8 cellular contexts compared by ENCODE assay signal in genomic region chr3:9249273-9250192, GRCh38.
A peak's percentile ranks its signal among the peaks of the same experiment; 100 is the strongest.
DNase-seq lines count a peak whose midpoint lies in the region; ATAC-seq lines count a peak whose summit lies in the region.

Gene SRGAP3 (minus strand): TSS chr3:9249646. CDS start chr3:9248951, 695 bp downstream.

- peak; percentile 95 for DNase-seq in AG20443 (ENCODE audit: low spot score)
- DNase-seq in NCI-H510A (lab: John Stamatoyannopoulos, UW), result peak; percentile 72
- DNase-seq in activated CD4-positive, alpha-beta T cell treated with anti-CD3 and anti-CD28 coated beads for 4 hours, result peak; percentile 62 to 76
- DNase-seq in dedifferentiated amniotic fluid mesenchymal stem cell (ENCODE audit: extremely low spot score), result peak; percentile 84
- peak; percentile 99 for DNase-seq in left kidney (ENCODE audit: low read depth, low spot score)
- peak; percentile 78 for DNase-seq in stimulated activated CD4-positive, alpha-beta T cell treated with anti-CD3 and anti-CD28 coated beads, Interleukin-2, amount 100 ng/mL, for 24 hours

- peak; percentile 100 for ATAC-seq in GM19043 (IDR thresholded peaks at IDR 0.05; ENCODE audit: low read depth, unreplicated experiment)
- peak; percentile 100 for ATAC-seq in HG03432 (IDR thresholded peaks at IDR 0.05; ENCODE audit: unreplicated experiment)

Comparison
In these comparisons a context has a peak if more than half of its experiments do, and no peak if none do; other contexts are left out.
1. Peak in every context shown above with its lines: DNase-seq and ATAC-seq.